In genomic region chr20:38764563-38765355, GRCh38 we compare ENCODE assay signal across 9 cellular contexts. TPM values are rescaled to one million over a fixed set of nuclear protein-coding genes. Genes with fewer than 3 reads are reported as not detected.
A peak's percentile ranks its signal among the peaks of the same experiment; 100 is the strongest.
DNase-seq lines count a peak whose midpoint lies in the region; ATAC-seq and TF ChIP-seq lines count a peak whose summit lies in the region.
"Had no signal": no experiment of that assay in that cellular context is flagged by ENCODE, and none has a peak within 500 bp of the region (broad histone marks: within the 10 kb centered on the region; RNA-seq: fewer than 3 reads in every experiment).

No MANE protein-coding gene starts in this region.

- no peaks in the 10 kb centered on the region for H3K27me3 Mint-ChIP-seq in Calu3 (ENCODE audit: unreplicated experiment)
- H3K27me3 Mint-ChIP-seq: brain had no signal

- H3K36me3 ChIP-seq in RWPE2 (ENCODE audit: low read depth) (peaks cover 88% of the 10 kb centered on the region), thyroid gland (peaks cover 52 to 60% of the 10 kb centered on the region in 2 donors)
- peaks cover 81% of the 10 kb centered on the region for H3K36me3 ChIP-seq in effector memory CD4-positive, alpha-beta T cell (ENCODE audit: control insufficient read depth, insufficient read depth, low read length)

- no peak overlapping the region for H3K4me3 ChIP-seq in RWPE2 (ENCODE audit: severe bottlenecking)
- H3K4me3 ChIP-seq in cardiac fibroblast (replicated peaks in 1 of 2; ENCODE audit: low read depth in 2 of 2, low read length in 2 of 2) = no peak overlapping the region
- no peak overlapping the region for H3K4me3 ChIP-seq in effector memory CD4-positive, alpha-beta T cell (ENCODE audit: insufficient read depth, low read depth, low read length, poor library complexity, severe bottlenecking)
- no peak overlapping the region for H3K4me3 ChIP-seq in thyroid gland (replicated peaks in 1 of 3)

- CTCF ChIA-PET in Calu3 (lab: Charles Lee) = interaction anchor here (0.6 to 1.5 kb wide), 10 partner anchors 13 to 1030 kb away, joined by 3 to 6 read pairs (median 4); partner anchors contain the start of genes ACTR5 and FAM83D

- H3K27ac ChIP-seq in RWPE2 (ENCODE audit: poor library complexity, severe bottlenecking) = peak overlapping the region; percentile 6
- H3K27ac ChIP-seq in effector memory CD4-positive, alpha-beta T cell (ENCODE audit: insufficient read depth, low read length, poor library complexity, severe bottlenecking) = no peak overlapping the region
- no peak overlapping the region for H3K27ac ChIP-seq in thyroid gland

- TF ChIP-seq POLR2A in thyroid gland (IDR thresholded peaks at IDR 0.05) = no peak

- ATAC-seq in RWPE2 (ENCODE audit: low read depth) (peak; percentile 100), GM18909 (IDR thresholded peaks at IDR 0.05; ENCODE audit: poor library complexity, unreplicated experiment) (no peak)

- TF ChIP-seq CTCF in Calu3 (IDR thresholded peaks at IDR 0.05; ENCODE audit: unreplicated experiment) (no peak), RWPE2 (IDR thresholded peaks at IDR 0.05; ENCODE audit: poor library complexity, severe bottlenecking) (no peak), cardiac fibroblast (IDR thresholded peaks at IDR 0.05; ENCODE audit: low read depth, low read length) (no peak), thyroid gland (IDR thresholded peaks at IDR 0.05) (no peak)

- peak overlapping the region; percentile 9 for H3K4me3 Mint-ChIP-seq in Calu3 (ENCODE audit: low read depth, unreplicated experiment)
- H3K4me3 Mint-ChIP-seq: brain had no signal

- H3K9me3 ChIP-seq in RWPE2 (ENCODE audit: severe bottlenecking) = no peaks in the 10 kb centered on the region
- no peaks in the 10 kb centered on the region for H3K9me3 ChIP-seq in effector memory CD4-positive, alpha-beta T cell (ENCODE audit: control insufficient read depth, low read length)
- no peaks in the 10 kb centered on the region for H3K9me3 ChIP-seq in thyroid gland

- H3K27me3 ChIP-seq in RWPE2 (ENCODE audit: insufficient read depth, poor library complexity, severe bottlenecking) (no peaks in the 10 kb centered on the region), thyroid gland (no peaks in the 10 kb centered on the region)
- H3K27me3 ChIP-seq in effector memory CD4-positive, alpha-beta T cell (replicated peaks; ENCODE audit: control insufficient read depth, insufficient read depth, low read length, poor library complexity, severe bottlenecking) = no peaks in the 10 kb centered on the region

- H3K4me1 Mint-ChIP-seq in Calu3 (ENCODE audit: low read depth, unreplicated experiment) = peaks cover 21% of the 10 kb centered on the region
- H3K4me1 Mint-ChIP-seq: brain had no signal

- no TSS peak for BruUV-seq in Calu3 (replicated peaks; lab: Mats Ljungman, UMichigan)

- H3K4me1 ChIP-seq in RWPE2 (ENCODE audit: insufficient read depth, poor library complexity, severe bottlenecking) (peaks cover 13% of the 10 kb centered on the region), thyroid gland (no peaks in the 10 kb centered on the region)
- no peaks in the 10 kb centered on the region for H3K4me1 ChIP-seq in effector memory CD4-positive, alpha-beta T cell (ENCODE audit: control insufficient read depth, insufficient read depth, low read length, poor library complexity, severe bottlenecking)

- no peaks in the 10 kb centered on the region for H3K9me3 Mint-ChIP-seq in Calu3 (ENCODE audit: low read depth, unreplicated experiment)
- H3K9me3 Mint-ChIP-seq: brain had no signal

- H3K27ac Mint-ChIP-seq in Calu3 (ENCODE audit: unreplicated experiment) = peak overlapping the region; percentile 62

- peaks cover 27% of the 10 kb centered on the region for H3K36me3 Mint-ChIP-seq in Calu3 (ENCODE audit: insufficient read depth, unreplicated experiment)

- intact Hi-C loops in Calu3 (cut with micrococcal nuclease; ENCODE audit: unreplicated experiment) = loop anchor here (10.0 kb wide), 1 partner anchor 110 kb away; no protein-coding TSS in a partner anchor
- intact Hi-C loops in thyroid gland (cut with DNase I) = no loop called here

- DNase-seq in Calu3 = peak; percentile 88
- peak; percentile 97 for DNase-seq in RWPE2 (ENCODE audit: low spot score)
- DNase-seq in cardiac fibroblast (ENCODE audit: low read depth in 2 of 2) = peak; percentile 80 to 90
- DNase-seq in putamen (ENCODE audit: low spot score) = peak; percentile 85
- no peak for DNase-seq in effector memory CD4-positive, alpha-beta T cell
- DNase-seq in thyroid gland = no peak
- no peak for DNase-seq in GM19238 (ENCODE audit: insufficient read length, low spot score)

- WGBS in thyroid gland, 2 donors = 79 to 89% methylated on average over 10 to 11 of the region's 11 CpGs

RNA-seq across cellular contexts. Expression of gene ACTR5, which starts 16.5 kb away (rescaled TPM):
- total RNA-seq in Calu3 (2022) = 12.9 and 14.7 TPM in 2 replicates
- total RNA-seq in thyroid gland = 10 to 100 TPM in 2 of 4 donors, 1 to 10 TPM in 2; 6.9 to 14.4 (median 10.4) TPM

RNA-seq across cellular contexts. Expression of gene SLC32A1, which starts 40.5 kb away (rescaled TPM):
- total RNA-seq in Calu3 (2022) = not detected in 2 replicates
- total RNA-seq in thyroid gland = not detected

RNA-seq across cellular contexts. Expression of gene PPP1R16B, which starts 40.7 kb away (rescaled TPM):
- 0.10 TPM in 1 of 2 replicates, not detected in the other for total RNA-seq in Calu3 (2022)
- total RNA-seq in thyroid gland = 10 to 100 TPM in 2 of 4 donors, 1 to 10 TPM in 2; 6.3 to 14.4 (median 9.0) TPM

Comparison
In these comparisons a context has a peak if more than half of its experiments do, and no peak if none do; other contexts are left out.
1. DNase-seq: peak in Calu3 (single experiment), RWPE2 (single experiment), cardiac fibroblast (2 of 2) and putamen (single experiment); none in effector memory CD4-positive, alpha-beta T cell (0 of 3), thyroid gland (0 of 2) and GM19238 (single experiment).